Comparison of ENCODE assay signal across 2 cellular contexts in the genomic region with DNA sequence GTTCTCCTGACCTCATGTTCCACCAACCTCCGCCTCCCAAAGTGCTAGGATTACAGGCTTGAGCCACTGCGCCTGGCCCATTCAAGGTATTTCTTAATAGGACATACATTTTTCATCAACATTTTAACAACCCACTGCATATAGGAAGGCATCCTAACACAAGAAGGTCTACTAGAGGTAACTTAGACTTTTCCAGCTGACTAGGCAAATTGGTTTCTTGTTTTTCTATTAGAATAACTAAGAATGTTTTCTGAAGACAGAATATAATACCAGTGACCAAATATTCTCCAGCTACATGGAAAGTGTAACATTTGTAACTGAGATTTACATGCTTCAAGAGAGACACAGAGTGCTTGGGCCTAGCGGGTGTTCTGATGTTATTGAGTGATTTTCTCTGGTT.
TF ChIP-seq lines count a peak whose summit lies in the region.

No MANE protein-coding gene starts in this region.

TF ChIP-seq in HepG2, 621 proteins besides CTCF, POLR2A, EP300 and RAD21:
- TF ChIP-seq MAF1 (CRISPR knock-in tag; IDR thresholded peaks at IDR 0.05; ENCODE audit: borderline replicate concordance) (no peak), MAFF (IDR thresholded peaks at IDR 0.05; ENCODE audit: low read depth, low read length) (peak; percentile 54), MAFK (conservative IDR thresholded peaks at IDR 0.05 in 1 of 2, IDR thresholded peaks at IDR 0.05 in 1 of 2; ENCODE audit: low read length in 2 of 2) (peak; percentile 34 to 69; a peak in 3 of 4 replicates), MYPOP (CRISPR knock-in tag; IDR thresholded peaks at IDR 0.05) (no peak)
TF ChIP-seq in HepG2: peak in this region for 2.

TF ChIP-seq in IMR-90, 13 proteins besides CTCF, POLR2A, EP300 and RAD21:
- 0 out of 2 replicates have a peak, but pooled peaks have one; percentile 40 for TF ChIP-seq MAFK (IDR thresholded peaks at IDR 0.05; ENCODE audit: low read depth, low read length)
- no peak for TF ChIP-seq RFX5 (IDR thresholded peaks at IDR 0.05; ENCODE audit: low read depth, low read length)
- no peak for TF ChIP-seq CEBPB (IDR thresholded peaks at IDR 0.05; ENCODE audit: low read depth, low read length)
